21 cellular contexts compared by ENCODE assay signal in the genomic region with DNA sequence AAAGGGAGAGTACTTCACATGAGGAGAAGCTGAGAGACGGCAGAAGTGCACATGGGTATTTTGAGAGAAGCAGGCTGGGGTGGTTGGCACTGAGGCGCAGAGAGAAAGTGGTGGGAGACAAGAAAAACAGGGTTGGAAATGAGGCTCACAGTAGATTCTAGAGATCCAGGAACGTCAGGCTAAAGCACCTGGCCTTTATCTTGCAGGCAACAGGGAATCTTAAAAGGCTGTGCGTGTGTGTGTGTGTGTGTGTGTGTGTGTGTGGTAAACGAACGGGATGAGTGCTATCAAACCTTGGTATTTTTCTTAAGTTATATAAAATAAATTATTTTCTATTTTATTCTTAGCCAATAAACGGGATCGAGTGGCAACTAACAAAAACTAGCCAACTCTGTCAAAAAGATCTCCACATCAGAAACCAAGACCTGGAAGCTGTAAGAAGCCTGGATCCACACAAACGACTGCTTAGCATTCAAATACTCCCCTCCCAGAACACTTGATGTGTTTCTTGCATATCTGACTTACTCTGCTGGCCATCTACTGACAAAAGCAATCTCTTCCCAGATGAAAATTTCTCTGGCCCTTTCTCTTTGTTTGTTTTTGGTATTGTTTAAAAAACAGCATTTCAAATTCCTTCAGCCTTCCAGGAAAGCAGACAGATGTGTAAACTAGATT. TPM values are rescaled to one million over a fixed set of nuclear protein-coding genes. Genes with fewer than 3 reads are reported as not detected.
DNase-seq lines count a peak whose midpoint lies in the region; TF ChIP-seq lines count a peak whose summit lies in the region.
"Had no signal": no experiment of that assay in that cellular context is flagged by ENCODE, and none has a peak within 500 bp of the region (broad histone marks: within the 10 kb centered on the region; RNA-seq: fewer than 3 reads in every experiment).

No MANE protein-coding gene starts in this region.

- H3K4me3 Mint-ChIP-seq in glutamatergic neuron (ENCODE audit: unreplicated experiment) (no peak overlapping the region), type B pancreatic cell (no peak overlapping the region)

- H3K9me3 Mint-ChIP-seq in glutamatergic neuron (ENCODE audit: unreplicated experiment): peaks cover 3% of the 10 kb centered on the region
- no peaks in the 10 kb centered on the region for H3K9me3 Mint-ChIP-seq in type B pancreatic cell
- H3K9me3 Mint-ChIP-seq: activated T-helper 2 cell treated with anti-CD3 and anti-CD28 coated beads, Interferon-gamma antibody, Interleukin-2, Interleukin-4, amounts not matched to agents 10 μg/mL and 5 μg/mL and 100 μg/mL, durations not matched to agents 14 hours and 24 hours and 36 hours had no signal

- H3K27me3 Mint-ChIP-seq in glutamatergic neuron (ENCODE audit: unreplicated experiment) (no peaks in the 10 kb centered on the region), type B pancreatic cell (no peaks in the 10 kb centered on the region)

- peak overlapping the region; percentile 57 for H3K27ac ChIP-seq in SK-N-MC
- H3K27ac ChIP-seq: A549, C4-2B, testis had no signal

- no peak overlapping the region for H3K4me3 ChIP-seq in SK-N-MC
- H3K4me3 ChIP-seq: A549, testis had no signal

- TF ChIP-seq CTCF in glutamatergic neuron (IDR thresholded peaks at IDR 0.05; ENCODE audit: partially characterized antibody, unreplicated experiment): no peak
- TF ChIP-seq CTCF in type B pancreatic cell (conservative IDR thresholded peaks at IDR 0.05): no peak
- TF ChIP-seq CTCF in GM20000 (IDR thresholded peaks at IDR 0.05; ENCODE audit: extremely low read depth, missing control alignments): no peak

- H3K9me3 ChIP-seq in SK-N-MC (ENCODE audit: low read depth, low read length): no peaks in the 10 kb centered on the region
- H3K9me3 ChIP-seq: A549, testis had no signal

- peaks cover 25% of the 10 kb centered on the region for H3K4me1 Mint-ChIP-seq in glutamatergic neuron (ENCODE audit: low read depth, unreplicated experiment)
- H3K4me1 Mint-ChIP-seq in type B pancreatic cell (ENCODE audit: unreplicated experiment): peaks cover 16% of the 10 kb centered on the region

- H3K36me3 Mint-ChIP-seq in glutamatergic neuron (ENCODE audit: unreplicated experiment) (no peaks in the 10 kb centered on the region), type B pancreatic cell (no peaks in the 10 kb centered on the region)

- DNase-seq in NCI-H2171 treated with DMSO at 0.1 percent for 48 hours (lab: John Stamatoyannopoulos, UW): peak; percentile 63
- no peak for DNase-seq in NCI-H2171 (lab: John Stamatoyannopoulos, UW)
- DNase-seq in SK-N-MC (ENCODE audit: low read depth, low spot score): no peak
- no peak for DNase-seq in glutamatergic neuron
- DNase-seq in type B pancreatic cell (ENCODE audit: extremely low spot score, unreplicated experiment): no peak
- DNase-seq in NCI-H1436 (lab: John Stamatoyannopoulos, UW): no peak
- no peak for DNase-seq in amygdala (lab: John Stamatoyannopoulos, UW)
- no peak for DNase-seq in GM20000 (ENCODE audit: low spot score)
- DNase-seq: activated CD4-positive, alpha-beta T cell treated with anti-CD3 and anti-CD28 coated beads for 48 hours; caudate nucleus; effector CD4-positive, alpha-beta T cell; hypothalamus; kidney glomerular epithelial cell; MM.1S; stimulated activated CD4-positive, alpha-beta T cell treated with anti-CD3 and anti-CD28 coated beads, Interleukin-12 subunit alpha, Interleukin-12 subunit beta, amount 100 ng/mL, for 4 hours; testis had no signal

- H3K36me3 ChIP-seq in SK-N-MC (ENCODE audit: insufficient read depth, low read length): no peaks in the 10 kb centered on the region

- H3K27ac Mint-ChIP-seq in glutamatergic neuron (ENCODE audit: unreplicated experiment) (peak overlapping the region; percentile 87), type B pancreatic cell (peak overlapping the region; percentile 16)
- H3K27ac Mint-ChIP-seq: activated T-helper 2 cell treated with anti-CD3 and anti-CD28 coated beads, Interferon-gamma antibody, Interleukin-2, Interleukin-4, amounts not matched to agents 10 μg/mL and 5 μg/mL and 100 μg/mL, durations not matched to agents 14 hours and 24 hours and 36 hours had no signal

- H3K9ac ChIP-seq in SK-N-MC (ENCODE audit: insufficient read length): no peak overlapping the region

RNA-seq across cellular contexts. Expression of gene FABP7, which starts 44.9 kb away (rescaled TPM):
- total RNA-seq in glutamatergic neuron (ENCODE audit: unreplicated experiment) (3.3 TPM), type B pancreatic cell (ENCODE audit: low replicate concordance) (1.2 and 7.6 TPM in 2 replicates)
- total RNA-seq: activated T-helper 2 cell treated with anti-CD3 and anti-CD28 coated beads, Interferon-gamma antibody, Interleukin-2, Interleukin-4, amounts not matched to agents 10 μg/mL and 5 μg/mL and 100 μg/mL, durations not matched to agents 14 hours and 24 hours and 36 hours; HepG2; mesenteric fat pad; testis had no signal

RNA-seq across cellular contexts. Expression of gene SMPDL3A, which starts 54.4 kb away (rescaled TPM):
- total RNA-seq in glutamatergic neuron (ENCODE audit: unreplicated experiment) (10.0 TPM), type B pancreatic cell (ENCODE audit: low replicate concordance) (9.4 and 18.0 TPM in 2 replicates)
